In genomic region chr15:63054985-63055384, GRCh38 we compare ENCODE assay signal across 1 cellular context.
TF ChIP-seq lines count a peak whose summit lies in the region.

No MANE protein-coding gene starts in this region.

TF ChIP-seq in liver, 16 proteins besides CTCF, POLR2A, EP300 and RAD21 (continued from another document):
- no peak for TF ChIP-seq REST (IDR thresholded peaks at IDR 0.05)
- TF ChIP-seq EGR1 (IDR thresholded peaks at IDR 0.05; ENCODE audit: low read depth in 2 of 2) = no peak
- TF ChIP-seq MAX (IDR thresholded peaks at IDR 0.05) = no peak
- TF ChIP-seq NR2F2 (IDR thresholded peaks at IDR 0.05) = no peak
- TF ChIP-seq JUND (IDR thresholded peaks at IDR 0.05) = no peak
- peak in 1 of 2 donors; percentile 32 for TF ChIP-seq HNF4A (conservative IDR thresholded peaks at IDR 0.05)
